Comparison of ENCODE assay signal across 1 cellular context in genomic region chr1:223844521-223844961, GRCh38.
TF ChIP-seq lines count a peak whose summit lies in the region.

No MANE protein-coding gene starts in this region.

TF ChIP-seq in GM12878, 131 proteins besides CTCF, POLR2A, EP300 and RAD21:
- TF ChIP-seq RUNX3 (IDR thresholded peaks at IDR 0.05; ENCODE audit: low read length) = peak; percentile 75
- no peak for TF ChIP-seq CHD1 (IDR thresholded peaks at IDR 0.05; ENCODE audit: low read depth, low read length)
- 0 out of 2 replicates have a peak, but pooled peaks have one; percentile 29 for TF ChIP-seq YY1 (IDR thresholded peaks at IDR 0.05; ENCODE audit: low read depth, low read length)
